Comparison of ENCODE assay signal across 35 cellular contexts in the genomic region with DNA sequence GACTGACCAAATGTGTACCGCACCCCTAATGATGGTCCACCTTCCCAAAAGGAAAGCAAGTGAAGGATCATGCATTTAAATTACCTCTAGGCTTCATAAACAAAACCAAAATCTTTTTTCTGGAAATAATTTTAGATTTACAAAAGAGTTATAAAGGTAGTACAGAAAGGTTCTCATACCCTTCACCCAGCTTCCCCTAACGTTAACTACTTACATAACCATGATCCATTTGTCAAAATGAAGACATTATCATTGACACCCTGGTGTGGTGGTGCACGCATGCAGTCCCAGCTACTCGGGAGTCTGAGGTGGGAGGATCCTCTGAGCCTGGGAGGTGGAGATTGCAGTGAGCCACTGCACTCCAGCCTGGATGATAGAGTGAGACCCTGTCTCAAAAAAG.
"Had no signal": no experiment of that assay in that cellular context is flagged by ENCODE, and none has a peak within 500 bp of the region (broad histone marks: within the 10 kb centered on the region; RNA-seq: fewer than 3 reads in every experiment).

No MANE protein-coding gene starts in this region.

- H3K4me3 ChIP-seq: adrenal gland, body of pancreas, breast epithelium had no signal

- ATAC-seq: activated CD8-positive, alpha-beta T cell treated with anti-CD3 and anti-CD28 coated beads for 36 hours; activated T-cell treated with anti-CD3 and anti-CD28 coated beads, Interleukin-2, amount 50 U/mL, for 4 hours; activated T-cell treated with anti-CD3 and anti-CD28 coated beads, Interleukin-2, amount 50 U/mL, for 72 hours; body of pancreas had no signal

- H3K27me3 Mint-ChIP-seq: activated B cell treated with CpG ODN at 0.5 μM for 24 hours; activated CD4-positive, alpha-beta T cell treated with anti-CD3 and anti-CD28 coated beads, Interleukin-2, amount 10 ng/mL, durations not matched to agents 24 days and 14 days; activated naive CD8-positive, alpha-beta T cell treated with anti-CD3 and anti-CD28 coated beads for 36 hours; activated T-helper 17 cell treated with anti-CD3 and anti-CD28 coated beads, Interleukin-2, amount 50 U/mL, for 72 hours had no signal

- H3K4me3 Mint-ChIP-seq: activated B cell treated with CpG ODN at 0.5 μM for 24 hours; activated CD4-positive, alpha-beta memory T cell treated with anti-CD3 and anti-CD28 coated beads for 36 hours; activated CD4-positive, alpha-beta T cell treated with anti-CD3 and anti-CD28 coated beads, Interleukin-2, amount 10 ng/mL, durations not matched to agents 24 days and 14 days; activated CD8-positive, alpha-beta T cell treated with anti-CD3 and anti-CD28 coated beads for 36 hours; activated naive CD8-positive, alpha-beta T cell treated with anti-CD3 and anti-CD28 coated beads for 36 hours; activated T-cell treated with anti-CD3 and anti-CD28 coated beads, Interleukin-2, amount 50 U/mL, for 4 hours; activated T-cell treated with anti-CD3 and anti-CD28 coated beads, Interleukin-2, amount 50 U/mL, for 72 hours; activated T-helper 1 cell treated with anti-CD3 and anti-CD28 coated beads, Interleukin-12 subunit alpha, Interleukin-12 subunit beta, Interleukin-2, Interleukin-4 antibody, amounts not matched to agents 30 ng/mL and 10 ng/mL and 1 ng/mL, durations not matched to agents 14 hours and 24 hours and 36 hours; activated T-helper 17 cell treated with anti-CD3 and anti-CD28 coated beads, Interleukin-2, amount 50 U/mL, for 72 hours; T-helper 1 cell treated with Interleukin-12 subunit alpha and Interleukin-12 subunit beta and Interleukin-4 antibody, amounts not matched to agents 30 μg/mL and 1 μg/mL, for 36 hours; T-helper 2 cell treated with Interferon-gamma antibody and Interleukin-4, amounts not matched to agents 5 μg/mL and 100 μg/mL, for 36 hours had no signal

- H3K27ac ChIP-seq: adrenal gland, body of pancreas, brain microvascular endothelial cell, breast epithelium, VCaP had no signal

- H3K4me1 ChIP-seq: adrenal gland, body of pancreas, breast epithelium had no signal

- H3K36me3 ChIP-seq: adrenal gland, brain microvascular endothelial cell, breast epithelium had no signal

- FAIRE-seq: colon, TTC549 had no signal

- H3K9me3 ChIP-seq: adrenal gland had no signal

- H3K27ac Mint-ChIP-seq: activated B cell treated with CpG ODN at 0.5 μM for 24 hours; activated CD4-positive, alpha-beta memory T cell treated with anti-CD3 and anti-CD28 coated beads for 36 hours; activated CD4-positive, alpha-beta T cell treated with anti-CD3 and anti-CD28 coated beads, Interleukin-2, amount 10 ng/mL, durations not matched to agents 24 days and 14 days; activated CD8-positive, alpha-beta T cell treated with anti-CD3 and anti-CD28 coated beads for 36 hours; activated naive CD4-positive, alpha-beta T cell treated with anti-CD3 and anti-CD28 coated beads, Interleukin-2, amount 50 U/mL, for 72 hours; activated naive CD8-positive, alpha-beta T cell treated with anti-CD3 and anti-CD28 coated beads for 36 hours; activated T-cell treated with anti-CD3 and anti-CD28 coated beads, Interleukin-2, amount 50 U/mL, for 72 hours; activated T-helper 1 cell treated with anti-CD3 and anti-CD28 coated beads, Interleukin-12 subunit alpha, Interleukin-12 subunit beta, Interleukin-2, Interleukin-4 antibody, amounts not matched to agents 30 ng/mL and 10 ng/mL and 1 ng/mL, durations not matched to agents 14 hours and 24 hours and 36 hours; activated T-helper 17 cell treated with anti-CD3 and anti-CD28 coated beads, Interleukin-2, amount 50 U/mL, for 72 hours; T-helper 1 cell treated with Interleukin-12 subunit alpha and Interleukin-12 subunit beta and Interleukin-4 antibody, amounts not matched to agents 30 μg/mL and 1 μg/mL, for 36 hours; T-helper 2 cell treated with Interferon-gamma antibody and Interleukin-4, amounts not matched to agents 5 μg/mL and 100 μg/mL, for 36 hours had no signal

- H3K4me1 Mint-ChIP-seq: activated B cell treated with CpG ODN at 0.5 μM for 24 hours; activated CD4-positive, alpha-beta T cell treated with anti-CD3 and anti-CD28 coated beads, Interleukin-2, amount 10 ng/mL, durations not matched to agents 24 days and 14 days; activated naive CD8-positive, alpha-beta T cell treated with anti-CD3 and anti-CD28 coated beads for 36 hours; activated T-helper 17 cell treated with anti-CD3 and anti-CD28 coated beads, Interleukin-2, amount 50 U/mL, for 72 hours had no signal

- DNase-seq: activated B cell treated with CpG ODN at 0.5 μM for 24 hours; activated CD4-positive, alpha-beta memory T cell treated with anti-CD3 and anti-CD28 coated beads for 36 hours; activated CD4-positive, alpha-beta T cell treated with anti-CD3 and anti-CD28 coated beads for 4 hours; activated CD4-positive, alpha-beta T cell treated with anti-CD3 and anti-CD28 coated beads, Interleukin-2, amount 10 ng/mL, durations not matched to agents 24 days and 14 days; activated CD4-positive, alpha-beta T cell treated with anti-CD3 and anti-CD28 coated beads, Interleukin-2, amount 50 U/mL, for 1 hour; activated CD4-positive, alpha-beta T cell treated with anti-CD3 and anti-CD28 coated beads, Interleukin-2, amount 50 U/mL, for 4 hours; activated CD4-positive, CD25-positive, alpha-beta regulatory T cell treated with anti-CD3 and anti-CD28 coated beads, Interleukin-2, amount 50 U/mL, for 72 hours; activated CD8-positive, alpha-beta memory T cell treated with anti-CD3 and anti-CD28 coated beads, Interleukin-2, amount 50 U/mL, for 4 hours; activated effector memory CD4-positive, alpha-beta T cell treated with anti-CD3 and anti-CD28 coated beads, Interleukin-2, amount 50 U/mL, for 16 hours; activated gamma-delta T cell treated with Interleukin-2 at 50 U/mL for 16 hours; activated naive CD4-positive, alpha-beta T cell; activated naive CD4-positive, alpha-beta T cell treated with anti-CD3 and anti-CD28 coated beads, Interleukin-2, amount 50 U/mL, for 16 hours; activated naive CD8-positive, alpha-beta T cell treated with anti-CD3 and anti-CD28 coated beads for 36 hours; activated T-cell treated with anti-CD3 and anti-CD28 coated beads for 4 hours; activated T-cell treated with anti-CD3 and anti-CD28 coated beads, Interleukin-2, amount 50 U/mL, for 1 hour; activated T-cell treated with anti-CD3 and anti-CD28 coated beads, Interleukin-2, amount 50 U/mL, for 4 hours; activated T-cell treated with anti-CD3 and anti-CD28 coated beads, Interleukin-2, amount 50 U/mL, for 72 hours; adrenal gland; amniotic stem cell; aorta; body of pancreas; brain microvascular endothelial cell; central memory CD4-positive, alpha-beta T cell; T-helper 2 cell; T-helper 9 cell had no signal

- H3K36me3 Mint-ChIP-seq: activated CD4-positive, alpha-beta memory T cell treated with anti-CD3 and anti-CD28 coated beads for 36 hours; activated naive CD8-positive, alpha-beta T cell treated with anti-CD3 and anti-CD28 coated beads for 36 hours had no signal
